ENCODE assay signal across 8 cellular contexts in the genomic region with DNA sequence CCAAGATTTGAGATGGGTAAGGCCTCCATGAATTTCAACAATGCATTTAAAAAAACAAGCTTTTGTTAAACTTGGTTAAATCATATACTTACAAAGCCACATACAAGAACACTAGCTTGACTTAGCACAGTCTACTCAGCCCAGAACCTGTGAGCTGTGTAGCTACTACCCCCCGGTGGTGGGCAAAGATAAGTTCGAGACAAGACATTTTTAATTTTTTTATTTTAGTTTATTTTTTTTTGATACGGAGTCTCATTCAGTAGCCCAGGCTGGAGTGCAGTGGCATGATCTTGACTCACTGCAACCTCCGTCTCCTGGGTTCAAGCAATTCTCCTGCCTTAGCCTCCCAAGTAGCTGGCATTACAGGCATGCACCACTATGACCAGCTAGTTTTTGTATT. TPM values are rescaled to one million over a fixed set of nuclear protein-coding genes. Genes with fewer than 3 reads are reported as not detected.
DNase-seq lines count a peak whose midpoint lies in the region; TF ChIP-seq lines count a peak whose summit lies in the region.

No MANE protein-coding gene starts in this region.

- TF ChIP-seq CTCF in GM20000 (IDR thresholded peaks at IDR 0.05; ENCODE audit: extremely low read depth, missing control alignments) = no peak
- peak; percentile 73 for TF ChIP-seq CTCF in OCI-LY7 (conservative IDR thresholded peaks at IDR 0.05; ENCODE audit: low read length)

- no TSS peak for BruUV-seq in OCI-LY7 (replicated peaks; lab: Mats Ljungman, UMichigan)

- peaks cover 21% of the 10 kb centered on the region for H3K4me1 ChIP-seq in OCI-LY7 (ENCODE audit: insufficient read depth, low read length, poor library complexity, severe bottlenecking)

- no peaks in the 10 kb centered on the region for H3K9me2 ChIP-seq in OCI-LY7 (ENCODE audit: insufficient read depth, low read length)

- H4K20me1 ChIP-seq in OCI-LY7 (ENCODE audit: insufficient read depth, low read length) = no peaks in the 10 kb centered on the region

- H3K36me3 ChIP-seq in OCI-LY7 (ENCODE audit: insufficient read depth, low read length) = no peaks in the 10 kb centered on the region

- H3K4me2 ChIP-seq in OCI-LY7 (ENCODE audit: low read length) = no peak overlapping the region

- H3K27ac ChIP-seq in OCI-LY7 (ENCODE audit: low read depth, low read length, poor library complexity, severe bottlenecking) = no peak overlapping the region

- H3K9me3 ChIP-seq in OCI-LY7 (ENCODE audit: low read length) = no peaks in the 10 kb centered on the region

- CTCF ChIA-PET in OCI-LY7 (lab: Charles Lee; ENCODE audit: unreplicated experiment) = interaction anchor here (1.2 kb wide), 2 partner anchors 30 to 145 kb away, joined by 4 to 5 read pairs; no protein-coding TSS in a partner anchor

- intact Hi-C loops in OCI-LY7 (cut with micrococcal nuclease; ENCODE audit: unreplicated experiment) = loop anchor here (1.0 to 2.0 kb wide), 3 partner anchors 32 to 218 kb away; no protein-coding TSS in a partner anchor

- POLR2A ChIA-PET in OCI-LY7 (lab: Charles Lee) = interaction anchor here (1.1 to 1.8 kb wide), 2 partner anchors 9 to 12 kb away, joined by 3 to 4 read pairs; partner anchors contain the start of gene C3AR1

- DNase-seq in AG08395 (ENCODE audit: low spot score) (peak; percentile 35), GM20000 (ENCODE audit: low spot score) (peak; percentile 21), OCI-LY7 (ENCODE audit: low spot score) (peak; percentile 66), hepatic stellate cell (ENCODE audit: low spot score) (peak; percentile 58), SKM-1 (lab: John Stamatoyannopoulos, UW; ENCODE audit: unreplicated experiment) (no peak), T1000 (lab: John Stamatoyannopoulos, UW) (no peak)
- peak; percentile 40 for DNase-seq in activated gamma-delta T cell treated with anti-CD3 and anti-CD28 coated beads, Interleukin-2, amount 50 U/mL, for 16 hours (ENCODE audit: low read depth)
- peak; percentile 18 to 46 (median 36) for DNase-seq in stimulated activated CD4-positive, alpha-beta T cell treated with anti-CD3 and anti-CD28 coated beads, TNF-alpha, amount 100 ng/mL, for 48 hours (ENCODE audit: low read depth in 3 of 3)

- H3K4me3 ChIP-seq in OCI-LY7 (ENCODE audit: low read depth, low read length, poor library complexity, severe bottlenecking) = no peak overlapping the region

- H2AFZ ChIP-seq in OCI-LY7 (ENCODE audit: low read length) = 0 out of 2 replicates have a peak overlapping the region, but pooled peaks have one; percentile 79

- peaks cover 21% of the 10 kb centered on the region for H3K79me2 ChIP-seq in OCI-LY7 (ENCODE audit: insufficient read depth, low read depth, low read length)

RNA-seq across cellular contexts. Expression of gene NECAP1, which starts 3.7 kb away (rescaled TPM):
- total RNA-seq in OCI-LY7 (2014; rRNA removed; shearing (Covaris generic)) = 34.7 and 35.6 TPM in 2 replicates
- 27.1 and 29.0 TPM in 2 replicates for total RNA-seq in OCI-LY7 (2022)

RNA-seq across cellular contexts. Expression of gene C3AR1, which starts 12.2 kb away (rescaled TPM):
- total RNA-seq in OCI-LY7 (2014; rRNA removed; shearing (Covaris generic)) = not detected in 2 replicates
- not detected in 2 replicates for total RNA-seq in OCI-LY7 (2022)

RNA-seq across cellular contexts. Expression of gene CLEC4A, which starts 45.0 kb away (rescaled TPM):
- total RNA-seq in OCI-LY7 (2014; rRNA removed; shearing (Covaris generic)) = 0.50 and 2.4 TPM in 2 replicates
- 0.41 and 0.99 TPM in 2 replicates for total RNA-seq in OCI-LY7 (2022)

RNA-seq across cellular contexts. Expression of gene FOXJ2, which starts 45.9 kb away (rescaled TPM):
- 4.1 and 5.7 TPM in 2 replicates for total RNA-seq in OCI-LY7 (2014; rRNA removed; shearing (Covaris generic))
- 9.3 and 9.9 TPM in 2 replicates for total RNA-seq in OCI-LY7 (2022)

Comparison
In these comparisons a context has a peak if more than half of its experiments do, and no peak if none do; other contexts are left out.
1. DNase-seq: peak in AG08395 (single experiment), GM20000 (single experiment), OCI-LY7 (single experiment), activated gamma-delta T cell treated with anti-CD3 and anti-CD28 coated beads, Interleukin-2, amount 50 U/mL, for 16 hours (single experiment), hepatic stellate cell (single experiment) and stimulated activated CD4-positive, alpha-beta T cell treated with anti-CD3 and anti-CD28 coated beads, TNF-alpha, amount 100 ng/mL, for 48 hours (3 of 3); none in SKM-1 (single experiment) and T1000 (single experiment).